In genomic region chr9:79694208-79694607, GRCh38 we compare ENCODE assay signal across 25 cellular contexts.
A peak's percentile ranks its signal among the peaks of the same experiment; 100 is the strongest.
DNase-seq lines count a peak whose midpoint lies in the region; ATAC-seq, FAIRE-seq and TF ChIP-seq lines count a peak whose summit lies in the region.
"Had no signal": no experiment of that assay in that cellular context is flagged by ENCODE, and none has a peak within 500 bp of the region (broad histone marks: within the 10 kb centered on the region; RNA-seq: fewer than 3 reads in every experiment).

No MANE protein-coding gene starts in this region.

- H3K4me1 Mint-ChIP-seq in mesothelial cell of epicardium, result peaks cover 34% of the 10 kb centered on the region

- peak overlapping the region; percentile 81 for H3K27ac Mint-ChIP-seq in mesothelial cell of epicardium
- H3K27ac Mint-ChIP-seq: T-cell had no signal

- no peak overlapping the region for H3K4me3 Mint-ChIP-seq in mesothelial cell of epicardium
- H3K4me3 Mint-ChIP-seq: T-cell had no signal

- no peak overlapping the region for H3K27ac ChIP-seq in upper lobe of right lung
- H3K27ac ChIP-seq: epithelial cell of prostate, tibial artery, WERI-Rb-1 had no signal

- no peaks in the 10 kb centered on the region for H3K27me3 Mint-ChIP-seq in mesothelial cell of epicardium (ENCODE audit: low read depth)
- H3K27me3 Mint-ChIP-seq: naive thymus-derived CD8-positive, alpha-beta T cell; T-cell had no signal

- FAIRE-seq in bronchial epithelial cell (lab: Jason Lieb, UNC), result no peak
- FAIRE-seq: frontal cortex, kidney had no signal

- no peaks in the 10 kb centered on the region for H3K9me3 ChIP-seq in upper lobe of right lung
- H3K9me3 ChIP-seq: Caco-2, tibial artery had no signal

- intact Hi-C loops in upper lobe of right lung (cut with DNase I), result no loop called here

- H3K4me3 ChIP-seq in bronchial epithelial cell (ENCODE audit: low read depth, low read length), result no peak overlapping the region
- H3K4me3 ChIP-seq in upper lobe of right lung, result no peak overlapping the region
- H3K4me3 ChIP-seq: tibial artery had no signal

- no peaks in the 10 kb centered on the region for H3K27me3 ChIP-seq in bronchial epithelial cell (ENCODE audit: control insufficient read depth, insufficient read depth, low read length)
- no peaks in the 10 kb centered on the region for H3K27me3 ChIP-seq in upper lobe of right lung
- H3K27me3 ChIP-seq: tibial artery had no signal

- peak; percentile 22 for ATAC-seq in upper lobe of right lung
- ATAC-seq in HG02981 (IDR thresholded peaks at IDR 0.05; ENCODE audit: unreplicated experiment), result no peak
- ATAC-seq: naive thymus-derived CD8-positive, alpha-beta T cell; stimulated activated naive CD8-positive, alpha-beta T cell treated with anti-CD3 and anti-CD28 coated beads, Interleukin-15, Interleukin-2, amounts not matched to agents 100 U/mL and 50 U/mL, for 24 hours; T-cell had no signal

- H3K36me3 ChIP-seq in bronchial epithelial cell (ENCODE audit: control insufficient read depth, insufficient read depth, low read length) (no peaks in the 10 kb centered on the region), upper lobe of right lung (no peaks in the 10 kb centered on the region)
- H3K36me3 ChIP-seq: tibial artery, WERI-Rb-1 had no signal

- no peaks in the 10 kb centered on the region for H3K9me3 Mint-ChIP-seq in mesothelial cell of epicardium
- H3K9me3 Mint-ChIP-seq: naive thymus-derived CD8-positive, alpha-beta T cell; T-cell had no signal

- H3K36me3 Mint-ChIP-seq in mesothelial cell of epicardium, result no peaks in the 10 kb centered on the region

- no peaks in the 10 kb centered on the region for H3K4me1 ChIP-seq in upper lobe of right lung
- H3K4me1 ChIP-seq: Caco-2 had no signal

- TF ChIP-seq CTCF in bronchial epithelial cell (IDR thresholded peaks at IDR 0.05; ENCODE audit: insufficient read depth, low read length, severe bottlenecking) (no peak), mesothelial cell of epicardium (IDR thresholded peaks at IDR 0.05; ENCODE audit: unreplicated experiment) (no peak), upper lobe of right lung (IDR thresholded peaks at IDR 0.05) (no peak)

- DNase-seq in NCI-H2196 (lab: John Stamatoyannopoulos, UW; ENCODE audit: unreplicated experiment), result peak; percentile 58
- no peak for DNase-seq in NCI-H2196 treated with DMSO at 0.1 percent for 48 hours (lab: John Stamatoyannopoulos, UW; ENCODE audit: unreplicated experiment)
- DNase-seq in bronchial epithelial cell (ENCODE audit: low read depth), result peak; percentile 52
- no peak for DNase-seq in mesothelial cell of epicardium (ENCODE audit: low spot score in 2 of 2, unreplicated experiment in 2 of 2)
- no peak for DNase-seq in upper lobe of right lung
- DNase-seq in cerebellar cortex (ENCODE audit: low spot score), result no peak
- DNase-seq in DMS114 treated with DMSO at 0.1 percent for 48 hours (lab: John Stamatoyannopoulos, UW; ENCODE audit: unreplicated experiment), result no peak
- DNase-seq: 8988T; activated CD4-positive, alpha-beta T cell treated with anti-CD3 and anti-CD28 coated beads, Interleukin-2, amount 50 U/mL, for 4 hours; activated gamma-delta T cell; AML-193; amygdala; Caco-2; kidney; naive thymus-derived CD8-positive, alpha-beta T cell; NCI-H2171; OCI-M1; Right ventricle myocardium superior; stimulated activated naive CD8-positive, alpha-beta T cell treated with anti-CD3 and anti-CD28 coated beads, Interleukin-15, Interleukin-2, amounts not matched to agents 100 U/mL and 50 U/mL, for 24 hours; T-cell; tibial artery; WERI-Rb-1 had no signal

Comparison
In these comparisons a context has a peak if more than half of its experiments do, and no peak if none do; other contexts are left out.
1. DNase-seq: peak in NCI-H2196 (single experiment) and bronchial epithelial cell (single experiment); none in NCI-H2196 treated with DMSO at 0.1 percent for 48 hours (single experiment), mesothelial cell of epicardium (0 of 2), upper lobe of right lung (single experiment), cerebellar cortex (single experiment) and DMS114 treated with DMSO at 0.1 percent for 48 hours (single experiment).